ENCODE assay signal across 34 cellular contexts in the genomic region with DNA sequence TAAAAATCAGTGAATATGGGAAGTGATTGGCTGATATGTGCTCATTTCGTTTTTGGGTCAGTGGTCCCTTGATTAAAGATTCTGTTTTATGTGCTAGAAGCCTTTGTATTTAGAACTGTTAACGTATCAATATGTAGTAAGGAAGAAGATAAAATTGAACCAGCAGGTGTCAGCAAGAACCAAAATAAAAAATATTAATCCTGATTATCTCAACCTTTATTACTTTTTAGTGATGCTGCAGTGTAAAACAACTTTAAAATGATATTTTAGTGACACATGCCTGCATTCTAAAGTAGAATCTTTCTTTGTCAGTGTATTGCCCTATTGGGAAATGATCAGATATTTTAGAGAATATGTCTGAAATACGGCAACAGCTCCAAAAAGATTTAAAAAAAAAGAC. TPM values are rescaled to one million over a fixed set of nuclear protein-coding genes. Genes with fewer than 3 reads are reported as not detected.
DNase-seq lines count a peak whose midpoint lies in the region; ATAC-seq, FAIRE-seq and TF ChIP-seq lines count a peak whose summit lies in the region.
"Had no signal": no experiment of that assay in that cellular context is flagged by ENCODE, and none has a peak within 500 bp of the region (broad histone marks: within the 10 kb centered on the region; RNA-seq: fewer than 3 reads in every experiment).

No MANE protein-coding gene starts in this region.

- H3K4me3 Mint-ChIP-seq in activated naive CD4-positive, alpha-beta T cell treated with anti-CD3 and anti-CD28 coated beads, Interleukin-2, amount 50 U/mL, for 24 hours: no peak overlapping the region
- no peak overlapping the region for H3K4me3 Mint-ChIP-seq in T-helper 17 cell
- H3K4me3 Mint-ChIP-seq: activated T-cell treated with anti-CD3 and anti-CD28 coated beads, Interleukin-2, amount 50 U/mL, for 24 hours; dendritic cell treated with granulocyte-macrophage colony-stimulating factor and Interleukin-4, amounts not matched to agents 40 ng/mL and 50 ng/mL, for 4 days; nephron; T-cell had no signal

- peaks cover 92% of the 10 kb centered on the region for H3K79me2 ChIP-seq in osteoblast (ENCODE audit: insufficient read depth, low read length)

- H3K27ac Mint-ChIP-seq in activated naive CD4-positive, alpha-beta T cell treated with anti-CD3 and anti-CD28 coated beads, Interleukin-2, amount 50 U/mL, for 24 hours: peak overlapping the region; percentile 2
- peak overlapping the region; percentile 75 for H3K27ac Mint-ChIP-seq in T-helper 17 cell
- H3K27ac Mint-ChIP-seq: activated T-cell treated with anti-CD3 and anti-CD28 coated beads, Interleukin-2, amount 50 U/mL, for 24 hours; dendritic cell treated with granulocyte-macrophage colony-stimulating factor and Interleukin-4, amounts not matched to agents 40 ng/mL and 50 ng/mL, for 4 days; nephron had no signal

- peaks cover 54% of the 10 kb centered on the region for H4K20me1 ChIP-seq in osteoblast (ENCODE audit: insufficient read depth, low read length)

- H3K4me1 ChIP-seq in osteoblast (ENCODE audit: insufficient read depth, low read length): peaks cover 22% of the 10 kb centered on the region
- H3K4me1 ChIP-seq: pancreas, SJCRH30, suprapubic skin had no signal

- H3K4me3 ChIP-seq in osteoblast (ENCODE audit: insufficient read depth, low read length): no peak overlapping the region
- H3K4me3 ChIP-seq: esophagus squamous epithelium, K562, lower lobe of right lung, mucosa of descending colon, pancreas, SJCRH30, smooth muscle cell, suprapubic skin, upper lobe of right lung had no signal

- no peak overlapping the region for H3K27ac ChIP-seq in osteoblast (ENCODE audit: low read depth, low read length)
- H3K27ac ChIP-seq: esophagus squamous epithelium, lower lobe of right lung, pancreas, SJCRH30, suprapubic skin, upper lobe of right lung had no signal

- H3K4me1 Mint-ChIP-seq in activated naive CD4-positive, alpha-beta T cell treated with anti-CD3 and anti-CD28 coated beads, Interleukin-2, amount 50 U/mL, for 24 hours: peaks cover 58% of the 10 kb centered on the region
- peaks cover 26% of the 10 kb centered on the region for H3K4me1 Mint-ChIP-seq in T-helper 17 cell

- no peak overlapping the region for H2AFZ ChIP-seq in osteoblast (ENCODE audit: low read length)

- H3K27me3 Mint-ChIP-seq in activated naive CD4-positive, alpha-beta T cell treated with anti-CD3 and anti-CD28 coated beads, Interleukin-2, amount 50 U/mL, for 24 hours: no peaks in the 10 kb centered on the region
- no peaks in the 10 kb centered on the region for H3K27me3 Mint-ChIP-seq in T-helper 17 cell
- H3K27me3 Mint-ChIP-seq: activated T-cell treated with anti-CD3 and anti-CD28 coated beads, Interleukin-2, amount 50 U/mL, for 24 hours; dendritic cell treated with granulocyte-macrophage colony-stimulating factor and Interleukin-4, amounts not matched to agents 40 ng/mL and 50 ng/mL, for 4 days; T-cell had no signal

- no peak for ATAC-seq in T-helper 17 cell
- ATAC-seq: K562, lower lobe of right lung, mucosa of descending colon, pancreas, T-cell, upper lobe of right lung had no signal

- no peak overlapping the region for H3K4me2 ChIP-seq in osteoblast (ENCODE audit: insufficient read depth, low read length)
- H3K4me2 ChIP-seq: smooth muscle cell had no signal

- H3K36me3 Mint-ChIP-seq in activated naive CD4-positive, alpha-beta T cell treated with anti-CD3 and anti-CD28 coated beads, Interleukin-2, amount 50 U/mL, for 24 hours: peaks cover 9% of the 10 kb centered on the region
- peaks cover 2% of the 10 kb centered on the region for H3K36me3 Mint-ChIP-seq in T-helper 17 cell (ENCODE audit: low read depth)

- H3K9me3 Mint-ChIP-seq in activated naive CD4-positive, alpha-beta T cell treated with anti-CD3 and anti-CD28 coated beads, Interleukin-2, amount 50 U/mL, for 24 hours: peaks cover 4% of the 10 kb centered on the region
- H3K9me3 Mint-ChIP-seq: activated T-cell treated with anti-CD3 and anti-CD28 coated beads, Interleukin-2, amount 50 U/mL, for 24 hours; T-cell had no signal

- peak; percentile 32 for TF ChIP-seq CTCF in D721Med (IDR thresholded peaks at IDR 0.05; ENCODE audit: insufficient read depth, missing control alignments)
- no peak for TF ChIP-seq CTCF in osteoblast (IDR thresholded peaks at IDR 0.05; ENCODE audit: extremely low read depth, low read depth, low read length)

- FAIRE-seq in D721Med (lab: Jason Lieb, UNC): no peak
- FAIRE-seq: frontal cortex, HTR-8/SVneo, K562, pancreas had no signal

- H3K36me3 ChIP-seq in osteoblast (ENCODE audit: insufficient read depth, low read length): peaks cover 28% of the 10 kb centered on the region
- H3K36me3 ChIP-seq: lower lobe of right lung, pancreas, SJCRH30, upper lobe of right lung had no signal

- DNase-seq in activated naive CD4-positive, alpha-beta T cell treated with anti-CD3 and anti-CD28 coated beads, Interleukin-2, amount 50 U/mL, for 16 hours: no peak
- DNase-seq in D721Med (ENCODE audit: insufficient read length, low spot score): no peak
- no peak for DNase-seq in T-helper 17 cell
- DNase-seq in osteoblast (ENCODE audit: insufficient read length, low spot score, missing footprints): peak; percentile 25
- DNase-seq in AG08395 (ENCODE audit: low spot score): no peak
- DNase-seq in hepatic stellate cell (ENCODE audit: low spot score): no peak
- DNase-seq in 8988T: no peak
- DNase-seq: ACHN; activated CD4-positive, alpha-beta T cell treated with anti-CD3 and anti-CD28 coated beads, Interleukin-2, amount 50 U/mL, for 1 hour; activated CD4-positive, CD25-positive, alpha-beta regulatory T cell; activated effector memory CD4-positive, alpha-beta T cell treated with anti-CD3 and anti-CD28 coated beads, Interleukin-2, amount 50 U/mL, for 16 hours; activated T-cell treated with anti-CD3 and anti-CD28 coated beads, Interleukin-2, amount 50 U/mL, for 24 hours; central memory CD4-positive, alpha-beta T cell; DMS153; esophagus squamous epithelium; lower lobe of right lung; mucosa of descending colon; NCI-H1417 treated with DMSO at 0.1 percent for 48 hours; NCI-H345; NCI-H82; pancreas; retina; SJCRH30; stimulated activated naive CD4-positive, alpha-beta T cell treated with Interleukin-2 at 50 U/mL for 16 hours; T-cell; upper lobe of right lung had no signal

- no peaks in the 10 kb centered on the region for H3K27me3 ChIP-seq in osteoblast (ENCODE audit: insufficient read depth, low read length)
- H3K27me3 ChIP-seq: esophagus squamous epithelium, pancreas, SJCRH30, suprapubic skin, upper lobe of right lung had no signal

- no peaks in the 10 kb centered on the region for H3K9me3 ChIP-seq in T-helper 17 cell (ENCODE audit: control insufficient read depth, low read length, poor library complexity, severe bottlenecking)
- no peaks in the 10 kb centered on the region for H3K9me3 ChIP-seq in osteoblast (ENCODE audit: low read depth, low read length)
- H3K9me3 ChIP-seq: esophagus squamous epithelium, lower lobe of right lung, mucosa of descending colon, pancreas, SJCRH30, suprapubic skin, upper lobe of right lung had no signal

RNA-seq across cellular contexts. Expression of a gene that starts 49.5 kb away (rescaled TPM):
- 10 to 100 TPM; 42.1 to 50.4 TPM for total RNA-seq in T-helper 17 cell
- 376 and 377 TPM in 2 replicates for total RNA-seq in osteoblast
